ENCODE assay signal across 11 cellular contexts in genomic region chr2:138030459-138030858, GRCh38.
DNase-seq lines count a peak whose midpoint lies in the region; ATAC-seq lines count a peak whose summit lies in the region.
"Had no signal": no experiment of that assay in that cellular context is flagged by ENCODE, and none has a peak within 500 bp of the region (broad histone marks: within the 10 kb centered on the region; RNA-seq: fewer than 3 reads in every experiment).

No MANE protein-coding gene starts in this region.

- intact Hi-C loops in left cardiac atrium (cut with DNase I), result no loop called here

- DNase-seq in kidney tubule cell (ENCODE audit: low spot score) (peak; percentile 86), NCI-H69 (lab: John Stamatoyannopoulos, UW) (no peak), NCI-H2081 treated with DMSO at 0.1 percent for 48 hours (lab: John Stamatoyannopoulos, UW) (no peak), left cardiac atrium (no peak)
- DNase-seq in stimulated activated CD4-positive, alpha-beta T cell treated with anti-CD3 and anti-CD28 coated beads, Interleukin-4, amount 100 ng/mL, for 24 hours, result no peak
- DNase-seq: activated gamma-delta T cell treated with Interleukin-2 at 50 U/mL for 16 hours; erythroblast; stimulated activated CD4-positive, alpha-beta T cell treated with anti-CD3 and anti-CD28 coated beads, Interleukin-1b, Interleukin-23, amount 100 ng/mL, for 48 hours had no signal

- ATAC-seq in GM18867 (IDR thresholded peaks at IDR 0.05; ENCODE audit: unreplicated experiment) (peak; percentile 75), HG02588 (IDR thresholded peaks at IDR 0.05; ENCODE audit: unreplicated experiment) (peak; percentile 82), HG03575 (IDR thresholded peaks at IDR 0.05; ENCODE audit: extremely low read depth, insufficient number of reproducible peaks, low FRiP score, unreplicated experiment) (peak; percentile 76), left cardiac atrium (no peak)

Comparison
In these comparisons a context has a peak if more than half of its experiments do, and no peak if none do; other contexts are left out.
1. ATAC-seq: peak in GM18867 (single experiment), HG02588 (single experiment) and HG03575 (single experiment); none in left cardiac atrium (0 of 2).